In genomic region chr6:109139109-109139508, GRCh38 we compare ENCODE assay signal across 22 cellular contexts. TPM values are rescaled to one million over a fixed set of nuclear protein-coding genes. Genes with fewer than 3 reads are reported as not detected.
DNase-seq lines count a peak whose midpoint lies in the region; ATAC-seq, FAIRE-seq and TF ChIP-seq lines count a peak whose summit lies in the region.
"Had no signal": no experiment of that assay in that cellular context is flagged by ENCODE, and none has a peak within 500 bp of the region (broad histone marks: within the 10 kb centered on the region; RNA-seq: fewer than 3 reads in every experiment).

No MANE protein-coding gene starts in this region.

- no peak overlapping the region for H2BK15ac ChIP-seq in mesenchymal stem cell (ENCODE audit: low read depth, poor library complexity, severe bottlenecking)

- no peak overlapping the region for H2BK120ac ChIP-seq in mesenchymal stem cell (ENCODE audit: low read depth, low read length)

- no peak overlapping the region for H3K4me2 ChIP-seq in mesenchymal stem cell (ENCODE audit: low read length, poor library complexity, severe bottlenecking)
- H3K4me2 ChIP-seq: neural progenitor cell had no signal

- H3K27ac ChIP-seq in RWPE2 (ENCODE audit: poor library complexity, severe bottlenecking) (peak overlapping the region; percentile 82), mesenchymal stem cell (ENCODE audit: low read length, poor library complexity, severe bottlenecking) (no peak overlapping the region)
- H3K27ac ChIP-seq: cardiac muscle cell, neural progenitor cell, right lobe of liver, thoracic aorta had no signal

- no peak overlapping the region for H4K8ac ChIP-seq in mesenchymal stem cell (ENCODE audit: low read length)

- TF ChIP-seq CTCF in RWPE2 (IDR thresholded peaks at IDR 0.05; ENCODE audit: poor library complexity, severe bottlenecking) (no peak), epithelial cell of esophagus (IDR thresholded peaks at IDR 0.05; ENCODE audit: insufficient read depth, low read depth, low read length, missing control alignments) (no peak)

- H2BK12ac ChIP-seq in mesenchymal stem cell (ENCODE audit: low read length in 2 of 2): no peak overlapping the region

- 80% methylated on average over 5 of the region's 6 CpGs for WGBS in mesenchymal stem cell

- H3K27me3 ChIP-seq in RWPE2 (ENCODE audit: insufficient read depth, poor library complexity, severe bottlenecking) (no peaks in the 10 kb centered on the region), mesenchymal stem cell (ENCODE audit: control insufficient read depth in 1 of 2, insufficient read depth in 1 of 2, low read length in 2 of 2) (no peaks in the 10 kb centered on the region)
- H3K27me3 ChIP-seq: cardiac muscle cell, neural progenitor cell, right lobe of liver had no signal

- H2AK5ac ChIP-seq in mesenchymal stem cell (ENCODE audit: low read length, severe bottlenecking): no peak overlapping the region

- no peak overlapping the region for H3K14ac ChIP-seq in mesenchymal stem cell (ENCODE audit: low read length in 2 of 2)

- H2AFZ ChIP-seq in mesenchymal stem cell (ENCODE audit: low read depth, low read length): no peak overlapping the region
- H2AFZ ChIP-seq: neural progenitor cell had no signal

- H3K4me3 ChIP-seq in RWPE2 (ENCODE audit: severe bottlenecking) (no peak overlapping the region), epithelial cell of esophagus (ENCODE audit: low read length) (no peak overlapping the region), mesenchymal stem cell (ENCODE audit: insufficient read depth in 1 of 2, low read depth in 1 of 2, low read length in 2 of 2) (no peak overlapping the region)
- H3K4me3 ChIP-seq: cardiac muscle cell, neural progenitor cell, right lobe of liver, thoracic aorta had no signal

- peaks cover 13% of the 10 kb centered on the region for H3K4me1 ChIP-seq in RWPE2 (ENCODE audit: insufficient read depth, poor library complexity, severe bottlenecking)
- H3K4me1 ChIP-seq in mesenchymal stem cell (ENCODE audit: control insufficient read depth, insufficient read depth, low read depth, low read length): no peaks in the 10 kb centered on the region
- H3K4me1 ChIP-seq: neural progenitor cell, right lobe of liver had no signal

- DNase-seq in H54 (ENCODE audit: insufficient read length, low spot score) (peak; percentile 3), RWPE2 (ENCODE audit: low spot score) (no peak), epithelial cell of esophagus (ENCODE audit: low read depth) (peak; percentile 77), non-pigmented ciliary epithelial cell (ENCODE audit: low read depth) (peak; percentile 32), mesenchymal stem cell (no peak), NCI-H146 treated with DMSO at 0.1 percent for 48 hours (lab: John Stamatoyannopoulos, UW; ENCODE audit: unreplicated experiment) (no peak), NCI-H2171 (lab: John Stamatoyannopoulos, UW) (no peak)
- DNase-seq: activated CD4-positive, alpha-beta T cell treated with anti-CD3 and anti-CD28 coated beads for 36 hours; activated naive CD4-positive, alpha-beta T cell treated with anti-CD3 and anti-CD28 coated beads, Interleukin-2, amount 50 U/mL, for 16 hours; DMS153; effector memory CD8-positive, alpha-beta T cell; head of caudate nucleus; NCI-H774; right lobe of liver; stimulated activated CD4-positive, alpha-beta T cell treated with anti-CD3 and anti-CD28 coated beads, Interleukin-4, amount 100 ng/mL, for 1 hour; T-helper 9 cell had no signal

- TF ChIP-seq POLR2A in H54 (IDR thresholded peaks at IDR 0.05; ENCODE audit: low read depth, low read length): no peak

- no peak overlapping the region for H2BK5ac ChIP-seq in mesenchymal stem cell (ENCODE audit: low read depth, low read length, poor library complexity, severe bottlenecking)

- peaks cover 12% of the 10 kb centered on the region for H3K36me3 ChIP-seq in RWPE2 (ENCODE audit: low read depth)
- H3K36me3 ChIP-seq in mesenchymal stem cell (ENCODE audit: control insufficient read depth in 1 of 2, insufficient read depth in 2 of 2, low read depth in 1 of 2, low read length in 2 of 2): peaks cover 0 to 13% of the 10 kb centered on the region in 2 experiments
- H3K36me3 ChIP-seq: cardiac muscle cell, neural progenitor cell, right lobe of liver had no signal

- H3K9me3 ChIP-seq in RWPE2 (ENCODE audit: severe bottlenecking) (no peaks in the 10 kb centered on the region), mesenchymal stem cell (ENCODE audit: control insufficient read depth, low read length) (peaks cover 3% of the 10 kb centered on the region)
- H3K9me3 ChIP-seq: right lobe of liver, thoracic aorta had no signal

- no peak overlapping the region for H3K18ac ChIP-seq in mesenchymal stem cell (ENCODE audit: low read depth in 1 of 2, low read length in 2 of 2)

- peak; percentile 81 for FAIRE-seq in H54 (lab: Jason Lieb, UNC)
- FAIRE-seq: islet of Langerhans had no signal

- ATAC-seq in RWPE2 (ENCODE audit: low read depth) (peak; percentile 99), HG03045 (IDR thresholded peaks at IDR 0.05; ENCODE audit: unreplicated experiment) (no peak)
- ATAC-seq: activated CD4-positive, alpha-beta T cell treated with anti-CD3 and anti-CD28 coated beads for 36 hours; effector memory CD8-positive, alpha-beta T cell; Right ventricle myocardium inferior had no signal

- no peak overlapping the region for H4K91ac ChIP-seq in mesenchymal stem cell (ENCODE audit: low read length)

- H3K23ac ChIP-seq in mesenchymal stem cell (ENCODE audit: low read length in 2 of 2): no peak overlapping the region

- H3K4ac ChIP-seq in mesenchymal stem cell (ENCODE audit: low read depth in 1 of 2, low read length in 2 of 2): no peak overlapping the region

- no peak overlapping the region for H3K9ac ChIP-seq in mesenchymal stem cell (ENCODE audit: low read length)
- H3K9ac ChIP-seq: neural progenitor cell had no signal

- peaks cover 6% of the 10 kb centered on the region for H3K79me1 ChIP-seq in mesenchymal stem cell (replicated peaks; ENCODE audit: low read length, poor library complexity, severe bottlenecking)

RNA-seq across cellular contexts. Expression of gene CEP57L1, which starts 43.8 kb away (rescaled TPM):
- 15.8 TPM for polyA plus RNA-seq in mesenchymal stem cell (2013, experiment 1 of 2)
- polyA plus RNA-seq in mesenchymal stem cell (2013, experiment 2 of 2): 16.7 TPM

RNA-seq across cellular contexts. Expression of gene SESN1, which starts 44.5 kb away (rescaled TPM):
- 10.1 TPM for polyA plus RNA-seq in mesenchymal stem cell (2013, experiment 1 of 2)
- polyA plus RNA-seq in mesenchymal stem cell (2013, experiment 2 of 2): 10.9 TPM

Comparison
In these comparisons a context has a peak if more than half of its experiments do, and no peak if none do; other contexts are left out.
1. DNase-seq: peak in H54 (single experiment), epithelial cell of esophagus (single experiment) and non-pigmented ciliary epithelial cell (single experiment); none in RWPE2 (single experiment), mesenchymal stem cell (single experiment), NCI-H146 treated with DMSO at 0.1 percent for 48 hours (single experiment) and NCI-H2171 (single experiment).